ENCODE assay signal across 10 cellular contexts in genomic region chr1:9842781-9843575, GRCh38. TPM values are rescaled to one million over a fixed set of nuclear protein-coding genes. Genes with fewer than 3 reads are reported as not detected.
A peak's percentile ranks its signal among the peaks of the same experiment; 100 is the strongest.
DNase-seq lines count a peak whose midpoint lies in the region; ATAC-seq and TF ChIP-seq lines count a peak whose summit lies in the region.
"Had no signal": no experiment of that assay in that cellular context is flagged by ENCODE, and none has a peak within 500 bp of the region (broad histone marks: within the 10 kb centered on the region; RNA-seq: fewer than 3 reads in every experiment).

No MANE protein-coding gene starts in this region.

- peaks cover 7% of the 10 kb centered on the region for H3K27me3 Mint-ChIP-seq in T-helper 2 cell treated with Interferon-gamma antibody and Interleukin-4, amounts not matched to agents 5 μg/mL and 100 μg/mL, for 36 hours (ENCODE audit: low read depth)

- H3K27me3 ChIP-seq in RWPE2 (ENCODE audit: insufficient read depth, poor library complexity, severe bottlenecking) (no peaks in the 10 kb centered on the region), cardiac muscle cell (no peaks in the 10 kb centered on the region)

- no peak overlapping the region for H3K27ac Mint-ChIP-seq in T-helper 2 cell treated with Interferon-gamma antibody and Interleukin-4, amounts not matched to agents 5 μg/mL and 100 μg/mL, for 36 hours

- H3K36me3 ChIP-seq in RWPE2 (ENCODE audit: low read depth) (no peaks in the 10 kb centered on the region), cardiac muscle cell (no peaks in the 10 kb centered on the region)

- H3K4me1 Mint-ChIP-seq in T-helper 2 cell treated with Interferon-gamma antibody and Interleukin-4, amounts not matched to agents 5 μg/mL and 100 μg/mL, for 36 hours (ENCODE audit: low read depth) = no peaks in the 10 kb centered on the region

- H3K36me3 Mint-ChIP-seq in T-helper 2 cell treated with Interferon-gamma antibody and Interleukin-4, amounts not matched to agents 5 μg/mL and 100 μg/mL, for 36 hours (ENCODE audit: low read depth) = no peaks in the 10 kb centered on the region

- peak; percentile 30 for ATAC-seq in RWPE2 (ENCODE audit: low read depth)

- no peak for TF ChIP-seq CTCF in RWPE2 (IDR thresholded peaks at IDR 0.05; ENCODE audit: poor library complexity, severe bottlenecking)
- peak; percentile 7 for TF ChIP-seq CTCF in cardiac muscle cell (IDR thresholded peaks at IDR 0.05; ENCODE audit: low read depth, low read length)

- H3K4me1 ChIP-seq in RWPE2 (ENCODE audit: insufficient read depth, poor library complexity, severe bottlenecking) = peaks cover 33% of the 10 kb centered on the region
- H3K4me1 ChIP-seq in cardiac muscle cell (ENCODE audit: low read depth) = peaks cover 5% of the 10 kb centered on the region

- no peaks in the 10 kb centered on the region for H3K9me3 Mint-ChIP-seq in T-helper 2 cell treated with Interferon-gamma antibody and Interleukin-4, amounts not matched to agents 5 μg/mL and 100 μg/mL, for 36 hours

- H3K9me3 ChIP-seq in RWPE2 (ENCODE audit: severe bottlenecking) (no peaks in the 10 kb centered on the region), cardiac muscle cell (ENCODE audit: low read depth) (no peaks in the 10 kb centered on the region)

- H3K27ac ChIP-seq in RWPE2 (ENCODE audit: poor library complexity, severe bottlenecking) (peak overlapping the region; percentile 98), cardiac muscle cell (no peak overlapping the region), temporal lobe (ENCODE audit: low read depth, low read length) (peak overlapping the region; percentile 87)

- DNase-seq in SHP77 (lab: John Stamatoyannopoulos, UW) (peak; percentile 11 to 22), SHP77 treated with DMSO at 0.1 percent for 48 hours (lab: John Stamatoyannopoulos, UW) (no peak), RWPE2 (ENCODE audit: low spot score) (peak; percentile 51), cardiac muscle cell (ENCODE audit: low read depth in 1 of 2, low spot score in 1 of 2) (peak in 1 of 2 donors; percentile 55), H4 (ENCODE audit: low spot score) (no peak), NOMO-1 treated with DMSO at 0.1 percent for 48 hours (lab: John Stamatoyannopoulos, UW; ENCODE audit: unreplicated experiment) (no peak)
- no peak for DNase-seq in T-helper 2 cell treated with Interferon-gamma antibody and Interleukin-4, amounts not matched to agents 5 μg/mL and 100 μg/mL, for 36 hours (ENCODE audit: low spot score)
- DNase-seq: midbrain; stimulated activated CD8-positive, alpha-beta memory T cell treated with anti-CD3 and anti-CD28 coated beads, Interleukin-4, amount 100 ng/mL, for 48 hours had no signal

- H3K4me3 ChIP-seq in RWPE2 (ENCODE audit: severe bottlenecking) (no peak overlapping the region), cardiac muscle cell (no peak overlapping the region)

- no peak overlapping the region for H3K4me3 Mint-ChIP-seq in T-helper 2 cell treated with Interferon-gamma antibody and Interleukin-4, amounts not matched to agents 5 μg/mL and 100 μg/mL, for 36 hours

RNA-seq across cellular contexts. Expression of gene CLSTN1, which starts 19.2 kb away (rescaled TPM):
- total RNA-seq in cardiac muscle cell (49.4 and 70.9 TPM in 2 replicates), temporal lobe (173 TPM)
- 81.5 and 95.1 TPM in 2 replicates for polyA plus RNA-seq in cardiac muscle cell
- total RNA-seq in H4 (2014; rRNA removed; shearing (Covaris generic)) = 31.0 and 35.3 TPM in 2 replicates

Comparison
In these comparisons a context has a peak if more than half of its experiments do, and no peak if none do; other contexts are left out.
1. DNase-seq: peak in SHP77 (2 of 2) and RWPE2 (single experiment); none in SHP77 treated with DMSO at 0.1 percent for 48 hours (single experiment), H4 (single experiment), T-helper 2 cell treated with Interferon-gamma antibody and Interleukin-4, amounts not matched to agents 5 μg/mL and 100 μg/mL, for 36 hours (single experiment) and NOMO-1 treated with DMSO at 0.1 percent for 48 hours (single experiment).